In the genomic region with DNA sequence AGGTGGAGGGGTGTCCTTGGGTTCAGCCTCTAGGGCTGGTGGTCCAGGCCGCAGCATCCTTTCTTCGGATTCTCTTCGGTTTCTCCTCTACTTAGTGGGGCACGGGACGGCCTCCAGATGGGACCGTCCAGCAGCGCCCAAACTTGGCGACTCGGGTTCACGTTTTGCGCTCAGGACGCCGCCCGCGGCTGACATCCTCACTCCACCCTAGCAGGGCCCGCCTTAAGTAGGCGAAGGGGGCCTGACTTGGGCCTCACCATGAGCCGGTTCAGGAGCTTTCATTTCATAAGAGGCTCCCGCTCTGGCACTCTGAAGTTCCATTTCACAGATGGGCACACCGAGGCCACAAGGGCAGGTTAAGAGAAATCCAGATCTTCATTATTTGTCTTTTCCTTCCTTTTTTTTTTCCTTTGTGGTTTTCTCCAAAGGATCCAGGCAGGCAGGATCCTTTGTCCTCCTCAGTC, we compare ENCODE assay signal across 8 cellular contexts.
DNase-seq lines count a peak whose midpoint lies in the region; ATAC-seq, FAIRE-seq and TF ChIP-seq lines count a peak whose summit lies in the region.

No MANE protein-coding gene starts in this region.

- no peak overlapping the region for H3K4me3 ChIP-seq in CD8-positive, alpha-beta memory T cell (ENCODE audit: low read length)
- H3K4me3 ChIP-seq in HepG2 (replicated peaks in 1 of 3; ENCODE audit: insufficient read depth in 1 of 3, low read depth in 2 of 3, low read length in 3 of 3): peak overlapping the region; percentile 85 to 99 (median 97)

- peaks cover 16 to 33% of the 10 kb centered on the region in 2 donors for H3K27me3 Mint-ChIP-seq in CD8-positive, alpha-beta memory T cell
- peaks cover 7% of the 10 kb centered on the region for H3K27me3 Mint-ChIP-seq in HFFc6 (ENCODE audit: insufficient read depth)
- peaks cover 9% of the 10 kb centered on the region for H3K27me3 Mint-ChIP-seq in activated naive CD8-positive, alpha-beta T cell

- TF ChIP-seq CTCF in HFFc6 (IDR thresholded peaks at IDR 0.05) (no peak), HepG2 (CRISPR knock-in tag; IDR thresholded peaks at IDR 0.05) (no peak; the same call in 1 of the 2 replicates)

- in situ Hi-C loops in HepG2 (cut with HindIII; ENCODE audit: extremely low pct_ligation_motif_present, low pct_unique_long_range_greater_than_20kb): loop anchor here (10.0 kb wide), 1 partner anchor 93 kb away; no protein-coding TSS in a partner anchor

- TF ChIP-seq EP300 in HepG2 (IDR thresholded peaks at IDR 0.05; ENCODE audit: low read depth in 2 of 2, low read length in 2 of 2) (no peak), HepG2 (CRISPR knock-in tag; IDR thresholded peaks at IDR 0.05; ENCODE audit: borderline replicate concordance) (no peak)

- peak overlapping the region in 6 of 8 donors; percentile 42 to 87 (median 73) for H3K27ac Mint-ChIP-seq in CD8-positive, alpha-beta memory T cell
- H3K27ac Mint-ChIP-seq in HFFc6: peak overlapping the region; percentile 40; the same call in 1 of the 2 replicates
- peak overlapping the region; percentile 86 for H3K27ac Mint-ChIP-seq in activated naive CD8-positive, alpha-beta T cell

- no peaks in the 10 kb centered on the region for H3K9me3 ChIP-seq in CD8-positive, alpha-beta memory T cell (ENCODE audit: low read length)
- H3K9me3 ChIP-seq in HepG2 (ENCODE audit: low read length): no peaks in the 10 kb centered on the region

- peaks cover 11 to 16% (median 14%) of the 10 kb centered on the region in 3 donors for H3K4me1 Mint-ChIP-seq in CD8-positive, alpha-beta memory T cell
- H3K4me1 Mint-ChIP-seq in HFFc6 (ENCODE audit: low read depth): peaks cover 60% of the 10 kb centered on the region
- H3K4me1 Mint-ChIP-seq in activated naive CD8-positive, alpha-beta T cell (ENCODE audit: low read depth): peaks cover 13% of the 10 kb centered on the region

- no peak for TF ChIP-seq POLR2A in HepG2 (IDR thresholded peaks at IDR 0.05; ENCODE audit: insufficient read depth in 1 of 2, low read depth in 2 of 2, low read length in 2 of 2)

- ATAC-seq in HepG2 (peak; percentile 0; the same call in 1 of the 3 replicates), HG02884 (IDR thresholded peaks at IDR 0.05; ENCODE audit: unreplicated experiment) (no peak), HG02870 (IDR thresholded peaks at IDR 0.05; ENCODE audit: unreplicated experiment) (no peak), HG03432 (IDR thresholded peaks at IDR 0.05; ENCODE audit: unreplicated experiment) (no peak)

- no peak for DNase-seq in CD8-positive, alpha-beta memory T cell
- DNase-seq in HFFc6 (no peak), HepG2 (ENCODE audit: low spot score) (no peak), NCI-H2081 treated with DMSO at 0.1 percent for 48 hours (lab: John Stamatoyannopoulos, UW) (no peak)

- no TSS peak for BruUV-seq in HepG2 (replicated peaks; lab: Mats Ljungman, UMichigan)

- intact Hi-C loops in HepG2 (cut with micrococcal nuclease; ENCODE audit: unreplicated experiment): no loop called here

- H3K36me3 Mint-ChIP-seq in CD8-positive, alpha-beta memory T cell: peaks cover 0 to 3% (median 0%) of the 10 kb centered on the region in 3 donors
- H3K36me3 Mint-ChIP-seq in HFFc6 (ENCODE audit: low read depth): no peaks in the 10 kb centered on the region
- H3K36me3 Mint-ChIP-seq in activated naive CD8-positive, alpha-beta T cell: no peaks in the 10 kb centered on the region

- no peaks in the 10 kb centered on the region for H3K9me3 Mint-ChIP-seq in CD8-positive, alpha-beta memory T cell
- H3K9me3 Mint-ChIP-seq in HFFc6: no peaks in the 10 kb centered on the region
- H3K9me3 Mint-ChIP-seq in activated naive CD8-positive, alpha-beta T cell (ENCODE audit: low read depth): no peaks in the 10 kb centered on the region

- H3K4me1 ChIP-seq in CD8-positive, alpha-beta memory T cell (ENCODE audit: insufficient read depth, low read length): peaks cover 14% of the 10 kb centered on the region
- H3K4me1 ChIP-seq in HepG2 (ENCODE audit: insufficient read depth, low read length): peaks cover 54% of the 10 kb centered on the region

- TF ChIP-seq RAD21 in HepG2 (CRISPR knock-in tag; IDR thresholded peaks at IDR 0.05): no peak

- no peaks in the 10 kb centered on the region for H3K36me3 ChIP-seq in CD8-positive, alpha-beta memory T cell (ENCODE audit: insufficient read depth, low read length)
- H3K36me3 ChIP-seq in HepG2 (replicated peaks in 1 of 2; ENCODE audit: control insufficient read depth in 1 of 2, insufficient read depth in 2 of 2, low read length in 2 of 2): peaks cover 0 to 7% of the 10 kb centered on the region in 2 experiments; a peak in 2 of 5 replicates

- FAIRE-seq in HepG2 (lab: Jason Lieb, UNC): no peak

- H3K4me3 Mint-ChIP-seq in CD8-positive, alpha-beta memory T cell: peak overlapping the region; percentile 56 to 85 (median 76)
- H3K4me3 Mint-ChIP-seq in HFFc6: peak overlapping the region; percentile 61
- peak overlapping the region; percentile 79 for H3K4me3 Mint-ChIP-seq in activated naive CD8-positive, alpha-beta T cell

- CTCF ChIA-PET in CD8-positive, alpha-beta memory T cell (lab: Charles Lee): interaction anchor here (1.3 kb wide), 1 partner anchor 47 kb away, joined by 3 read pairs; no protein-coding TSS in a partner anchor
- CTCF ChIA-PET in HepG2 (lab: Yijun Ruan, JAX; ENCODE audit: low intra/inter-chr PET ratio, low total read pairs): no interaction called here

- no peak overlapping the region for H2AFZ ChIP-seq in HepG2 (ENCODE audit: low read length)

- peaks cover 8% of the 10 kb centered on the region for H3K27me3 ChIP-seq in CD8-positive, alpha-beta memory T cell (ENCODE audit: insufficient read depth, low read length, poor library complexity, severe bottlenecking)
- H3K27me3 ChIP-seq in HepG2 (ENCODE audit: control insufficient read depth in 1 of 2, insufficient read depth in 2 of 2, low read length in 2 of 2): no peaks in the 10 kb centered on the region; a peak in 1 of 5 replicates

- POLR2A ChIA-PET in CD8-positive, alpha-beta memory T cell (lab: Charles Lee): no interaction called here
- POLR2A ChIA-PET in HepG2 (lab: Yijun Ruan, JAX): interaction anchor here (0.9 to 12.7 kb wide), 10 partner anchors 18 to 193 kb away, joined by 3 to 335 read pairs (median 6); no protein-coding TSS in a partner anchor

- H3K79me2 ChIP-seq in HepG2 (ENCODE audit: insufficient read depth, low read length): peaks cover 52% of the 10 kb centered on the region

- H3K9ac ChIP-seq in HepG2 (ENCODE audit: insufficient read depth, low read depth, low read length): peak overlapping the region; percentile 93

- no peak overlapping the region for H3K27ac ChIP-seq in CD8-positive, alpha-beta memory T cell (ENCODE audit: low read depth, low read length)
- peak overlapping the region; percentile 98 for H3K27ac ChIP-seq in HepG2 (ENCODE audit: extremely low read length, insufficient read depth, low read length)

- under 1% methylated on average over 11 of the region's 20 CpGs for WGBS in HepG2 (ENCODE audit: low lambda C conversion rate)

- no peaks in the 10 kb centered on the region for H4K20me1 ChIP-seq in HepG2 (ENCODE audit: insufficient read depth, low read length)

- H3K4me2 ChIP-seq in HepG2 (ENCODE audit: low read depth, low read length): peak overlapping the region; percentile 81

TF ChIP-seq in HepG2, 621 proteins besides CTCF, POLR2A, EP300 and RAD21 (continues in another document):
- TF ChIP-seq ZNF501 (CRISPR knock-in tag; IDR thresholded peaks at IDR 0.05) (0 out of 2 replicates have a peak, but pooled peaks have one; percentile 61), ZNF225 (CRISPR knock-in tag; IDR thresholded peaks at IDR 0.05) (0 out of 2 replicates have a peak, but pooled peaks have one; percentile 7), NCOR1 (IDR thresholded peaks at IDR 0.05; ENCODE audit: borderline replicate concordance, low read length) (peak; percentile 35; the same call in 1 of the 2 replicates), KLF16 (CRISPR knock-in tag; IDR thresholded peaks at IDR 0.05) (no peak), ZNF484 (CRISPR knock-in tag; IDR thresholded peaks at IDR 0.05; ENCODE audit: borderline replicate concordance, low read depth) (0 out of 2 replicates have a peak, but pooled peaks have one; percentile 1), POLR2G (IDR thresholded peaks at IDR 0.05; ENCODE audit: low read depth, low read length) (peak; percentile 74), TFDP2 (CRISPR knock-in tag; IDR thresholded peaks at IDR 0.05) (0 out of 2 replicates have a peak, but pooled peaks have one; percentile 5), ZNF468 (CRISPR knock-in tag; IDR thresholded peaks at IDR 0.05) (no peak), JUN (CRISPR knock-in tag; IDR thresholded peaks at IDR 0.05) (no peak)
- TF ChIP-seq, protein P1, sequence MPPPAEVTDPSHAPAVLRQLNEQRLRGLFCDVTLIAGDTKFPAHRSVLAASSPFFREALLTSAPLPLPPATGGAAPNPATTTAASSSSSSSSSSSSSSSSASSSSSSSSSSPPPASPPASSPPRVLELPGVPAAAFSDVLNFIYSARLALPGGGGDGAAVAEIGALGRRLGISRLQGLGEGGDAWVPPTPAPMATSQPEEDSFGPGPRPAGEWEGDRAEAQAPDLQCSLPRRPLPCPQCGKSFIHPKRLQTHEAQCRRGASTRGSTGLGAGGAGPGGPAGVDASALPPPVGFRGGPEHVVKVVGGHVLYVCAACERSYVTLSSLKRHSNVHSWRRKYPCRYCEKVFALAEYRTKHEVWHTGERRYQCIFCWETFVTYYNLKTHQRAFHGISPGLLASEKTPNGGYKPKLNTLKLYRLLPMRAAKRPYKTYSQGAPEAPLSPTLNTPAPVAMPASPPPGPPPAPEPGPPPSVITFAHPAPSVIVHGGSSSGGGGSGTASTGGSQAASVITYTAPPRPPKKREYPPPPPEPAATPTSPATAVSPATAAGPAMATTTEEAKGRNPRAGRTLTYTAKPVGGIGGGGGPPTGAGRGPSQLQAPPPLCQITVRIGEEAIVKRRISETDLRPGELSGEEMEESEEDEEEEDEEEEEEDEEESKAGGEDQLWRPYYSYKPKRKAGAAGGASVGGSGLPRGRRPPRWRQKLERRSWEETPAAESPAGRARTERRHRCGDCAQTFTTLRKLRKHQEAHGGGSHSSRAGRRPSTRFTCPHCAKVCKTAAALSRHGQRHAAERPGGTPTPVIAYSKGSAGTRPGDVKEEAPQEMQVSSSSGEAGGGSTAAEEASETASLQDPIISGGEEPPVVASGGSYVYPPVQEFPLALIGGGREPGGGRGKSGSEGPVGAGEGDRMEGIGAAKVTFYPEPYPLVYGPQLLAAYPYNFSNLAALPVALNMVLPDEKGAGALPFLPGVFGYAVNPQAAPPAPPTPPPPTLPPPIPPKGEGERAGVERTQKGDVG (CRISPR knock-in tag; IDR thresholded peaks at IDR 0.05; ENCODE audit: borderline replicate concordance): 0 out of 2 replicates have a peak, but pooled peaks have one; percentile 34
